17 cellular contexts compared by ENCODE assay signal in genomic region chr15:32873292-32874114, GRCh38.
DNase-seq lines count a peak whose midpoint lies in the region; FAIRE-seq and TF ChIP-seq lines count a peak whose summit lies in the region.
"Had no signal": no experiment of that assay in that cellular context is flagged by ENCODE, and none has a peak within 500 bp of the region (broad histone marks: within the 10 kb centered on the region; RNA-seq: fewer than 3 reads in every experiment).

No MANE protein-coding gene starts in this region.

- H2AFZ ChIP-seq in mammary epithelial cell (ENCODE audit: low read depth, low read length): no peak overlapping the region
- H2AFZ ChIP-seq: parathyroid adenoma had no signal

- no peaks in the 10 kb centered on the region for H3K27me3 Mint-ChIP-seq in MCF 10A (ENCODE audit: insufficient read depth, unreplicated experiment)
- H3K27me3 Mint-ChIP-seq in nephron (ENCODE audit: low read depth): peaks cover 17% of the 10 kb centered on the region
- H3K27me3 Mint-ChIP-seq in CD4-positive, alpha-beta memory T cell: peaks cover 0 to 2% of the 10 kb centered on the region in 2 donors
- H3K27me3 Mint-ChIP-seq: CD8-positive, alpha-beta memory T cell had no signal

- BruUV-seq in MCF 10A (replicated peaks; lab: Mats Ljungman, UMichigan) (no TSS peak), mammary epithelial cell (replicated peaks; lab: Mats Ljungman, UMichigan) (no TSS peak)

- H3K9me3 ChIP-seq in mammary epithelial cell (replicated peaks; ENCODE audit: insufficient read depth, low read length): no peaks in the 10 kb centered on the region
- H3K9me3 ChIP-seq in esophagus squamous epithelium: no peaks in the 10 kb centered on the region
- no peaks in the 10 kb centered on the region for H3K9me3 ChIP-seq in vagina
- no peaks in the 10 kb centered on the region for H3K9me3 ChIP-seq in small intestine (ENCODE audit: control insufficient read depth, low read depth)
- no peaks in the 10 kb centered on the region for H3K9me3 ChIP-seq in CD4-positive, alpha-beta memory T cell (ENCODE audit: control insufficient read depth in 1 of 2, low read length in 2 of 2)
- H3K9me3 ChIP-seq: thyroid gland had no signal

- no peak overlapping the region for H3K27ac Mint-ChIP-seq in MCF 10A (ENCODE audit: low read depth, unreplicated experiment)
- H3K27ac Mint-ChIP-seq in nephron: peak overlapping the region in 2 of 3 experiments; percentile 54 to 64
- H3K27ac Mint-ChIP-seq in CD4-positive, alpha-beta memory T cell: no peak overlapping the region
- H3K27ac Mint-ChIP-seq: activated CD4-positive, alpha-beta memory T cell treated with anti-CD3 and anti-CD28 coated beads, Interleukin-2, amount 10 ng/mL, durations not matched to agents 7 days and 5 days; activated T-helper 1 cell treated with anti-CD3 and anti-CD28 coated beads, Interleukin-12 subunit alpha, Interleukin-12 subunit beta, Interleukin-2, Interleukin-4 antibody, amounts not matched to agents 30 ng/mL and 10 ng/mL and 1 ng/mL, durations not matched to agents 14 hours and 24 hours and 36 hours; CD8-positive, alpha-beta memory T cell had no signal

- H3K79me2 ChIP-seq in mammary epithelial cell (ENCODE audit: insufficient read depth, low read length): no peaks in the 10 kb centered on the region
- H3K79me2 ChIP-seq: parathyroid adenoma had no signal

- H3K4me3 ChIP-seq in mammary epithelial cell (replicated peaks in 1 of 3; ENCODE audit: insufficient read depth in 1 of 3, low read depth in 2 of 3, low read length in 3 of 3) (no peak overlapping the region), esophagus squamous epithelium (no peak overlapping the region), vagina (no peak overlapping the region), small intestine (ENCODE audit: low read depth in 1 of 2, low read length in 2 of 2) (no peak overlapping the region)
- H3K4me3 ChIP-seq in CD4-positive, alpha-beta memory T cell (ENCODE audit: low read length in 2 of 2): no peak overlapping the region
- H3K4me3 ChIP-seq: thyroid gland had no signal

- no peak overlapping the region for H3K9ac ChIP-seq in mammary epithelial cell (ENCODE audit: insufficient read depth, low read length)
- H3K9ac ChIP-seq: parathyroid adenoma had no signal

- H3K36me3 ChIP-seq in mammary epithelial cell (ENCODE audit: insufficient read depth, low read length): no peaks in the 10 kb centered on the region
- H3K36me3 ChIP-seq in esophagus squamous epithelium: no peaks in the 10 kb centered on the region
- H3K36me3 ChIP-seq in vagina: no peaks in the 10 kb centered on the region
- no peaks in the 10 kb centered on the region for H3K36me3 ChIP-seq in small intestine (ENCODE audit: control insufficient read depth in 2 of 2, insufficient read depth in 2 of 2, low read length in 2 of 2)
- no peaks in the 10 kb centered on the region for H3K36me3 ChIP-seq in CD4-positive, alpha-beta memory T cell (ENCODE audit: insufficient read depth, low read length)
- H3K36me3 ChIP-seq: thyroid gland had no signal

- 97% methylated on average over 14 of the region's 15 CpGs for WGBS in mammary epithelial cell (ENCODE audit: low coverage, missing lambda C conversion rate)
- WGBS in esophagus squamous epithelium, 2 donors: 77 to 79% methylated on average over 15 of the region's 15 CpGs
- WGBS in small intestine, 3 donors: 79 to 87% (median 87%) methylated on average over 15 of the region's 15 CpGs

- H3K36me3 Mint-ChIP-seq in MCF 10A (ENCODE audit: insufficient read depth, unreplicated experiment) (no peaks in the 10 kb centered on the region), nephron (ENCODE audit: low read depth) (peaks cover 5% of the 10 kb centered on the region)
- no peaks in the 10 kb centered on the region for H3K36me3 Mint-ChIP-seq in CD4-positive, alpha-beta memory T cell

- no peak overlapping the region for H3K4me2 ChIP-seq in mammary epithelial cell (ENCODE audit: insufficient read depth, low read depth, low read length)

- POLR2A ChIA-PET in MCF 10A (lab: Yijun Ruan, JAX): no interaction called here
- POLR2A ChIA-PET in CD4-positive, alpha-beta memory T cell (lab: Charles Lee; ENCODE audit: partially characterized antibody): no interaction called here

- in situ Hi-C loops in mammary epithelial cell (cut with MboI; ENCODE audit: low sequenced_read_pairs in 2 of 2): no loop called here

- dilution Hi-C loops in mammary epithelial cell (cut with HindIII; ENCODE audit: low sequenced_read_pairs): no loop called here

- intact Hi-C loops in MCF 10A (cut with micrococcal nuclease): no loop called here
- intact Hi-C loops in mammary epithelial cell (cut with micrococcal nuclease): no loop called here
- intact Hi-C loops in esophagus squamous epithelium (cut with DNase I): no loop called here
- intact Hi-C loops in vagina (cut with DNase I): loop anchor here (10.0 kb wide), 3 partner anchors 81 to 199 kb away; no protein-coding TSS in a partner anchor
- intact Hi-C loops in CD4-positive, alpha-beta memory T cell (cut with micrococcal nuclease): no loop called here

- TF ChIP-seq POLR2A in esophagus squamous epithelium (IDR thresholded peaks at IDR 0.05) (no peak), vagina (IDR thresholded peaks at IDR 0.05) (no peak)

- H3K27me3 ChIP-seq in mammary epithelial cell (ENCODE audit: insufficient read depth, low read length) (no peaks in the 10 kb centered on the region), esophagus squamous epithelium (no peaks in the 10 kb centered on the region), vagina (no peaks in the 10 kb centered on the region), small intestine (ENCODE audit: control insufficient read depth in 2 of 2, insufficient read depth in 2 of 2, low read length in 2 of 2) (no peaks in the 10 kb centered on the region)
- no peaks in the 10 kb centered on the region for H3K27me3 ChIP-seq in CD4-positive, alpha-beta memory T cell (ENCODE audit: insufficient read depth, low read length)
- H3K27me3 ChIP-seq: thyroid gland had no signal

- H3K4me1 Mint-ChIP-seq in MCF 10A (ENCODE audit: insufficient read depth, unreplicated experiment) (peaks cover 7% of the 10 kb centered on the region), nephron (peaks cover 15% of the 10 kb centered on the region)
- H3K4me1 Mint-ChIP-seq in CD4-positive, alpha-beta memory T cell: peaks cover 0 to 4% (median 0%) of the 10 kb centered on the region in 4 donors
- H3K4me1 Mint-ChIP-seq: activated CD4-positive, alpha-beta memory T cell treated with anti-CD3 and anti-CD28 coated beads, Interleukin-2, amount 10 ng/mL, durations not matched to agents 7 days and 5 days; CD8-positive, alpha-beta memory T cell had no signal

- TF ChIP-seq CTCF in MCF 10A (IDR thresholded peaks at IDR 0.05; ENCODE audit: unreplicated experiment) (no peak), mammary epithelial cell (conservative IDR thresholded peaks at IDR 0.05 in 1 of 2, IDR thresholded peaks at IDR 0.05 in 1 of 2; ENCODE audit: extremely low read depth in 1 of 2, insufficient read depth in 1 of 2, low read depth in 1 of 2, low read length in 2 of 2) (no peak), esophagus squamous epithelium (IDR thresholded peaks at IDR 0.05) (no peak), nephron (IDR thresholded peaks at IDR 0.05; ENCODE audit: unreplicated experiment in 3 of 3) (no peak), vagina (IDR thresholded peaks at IDR 0.05) (no peak)

- no peaks in the 10 kb centered on the region for H4K20me1 ChIP-seq in mammary epithelial cell (ENCODE audit: insufficient read depth, low read length)

- DNase-seq in MCF 10A (ENCODE audit: unreplicated experiment) (peak; percentile 23), mammary epithelial cell (no peak), esophagus squamous epithelium (lab: John Stamatoyannopoulos, UW) (no peak), vagina (ENCODE audit: extremely low spot score in 2 of 2) (peak in 1 of 2 donors; percentile 94), small intestine (no peak), HUDEP-2 (lab: John Stamatoyannopoulos, UW; ENCODE audit: unreplicated experiment in 76 of 76) (no peak)
- DNase-seq in CD4-positive, alpha-beta memory T cell: no peak
- DNase-seq: 8988T; activated CD4-positive, alpha-beta memory T cell treated with anti-CD3 and anti-CD28 coated beads, Interleukin-2, amount 10 ng/mL, durations not matched to agents 7 days and 5 days; CD8-positive, alpha-beta memory T cell; GF-D8 had no signal

- no peak overlapping the region for H3K4me3 Mint-ChIP-seq in MCF 10A (ENCODE audit: unreplicated experiment)
- no peak overlapping the region for H3K4me3 Mint-ChIP-seq in nephron
- H3K4me3 Mint-ChIP-seq in CD4-positive, alpha-beta memory T cell: no peak overlapping the region
- H3K4me3 Mint-ChIP-seq: activated CD4-positive, alpha-beta memory T cell treated with anti-CD3 and anti-CD28 coated beads, Interleukin-2, amount 10 ng/mL, durations not matched to agents 7 days and 5 days; activated T-helper 1 cell treated with anti-CD3 and anti-CD28 coated beads, Interleukin-12 subunit alpha, Interleukin-12 subunit beta, Interleukin-2, Interleukin-4 antibody, amounts not matched to agents 30 ng/mL and 10 ng/mL and 1 ng/mL, durations not matched to agents 14 hours and 24 hours and 36 hours; CD8-positive, alpha-beta memory T cell had no signal

- no peak overlapping the region for H3K27ac ChIP-seq in mammary epithelial cell (ENCODE audit: insufficient read depth, low read depth, low read length)
- peak overlapping the region in 3 of 4 donors; percentile 72 to 88 (median 79) for H3K27ac ChIP-seq in esophagus squamous epithelium
- H3K27ac ChIP-seq in vagina: peak overlapping the region; percentile 51
- H3K27ac ChIP-seq in small intestine (ENCODE audit: low read depth in 1 of 2, low read length in 1 of 2): peak overlapping the region in 1 of 2 donors; percentile 41
- no peak overlapping the region for H3K27ac ChIP-seq in CD4-positive, alpha-beta memory T cell (ENCODE audit: low read depth, low read length)
- H3K27ac ChIP-seq: epithelial cell of prostate, parathyroid adenoma, thyroid gland had no signal

- no peaks in the 10 kb centered on the region for H3K4me1 ChIP-seq in mammary epithelial cell (ENCODE audit: insufficient read depth, low read length)
- H3K4me1 ChIP-seq in esophagus squamous epithelium: peaks cover 0 to 36% (median 0%) of the 10 kb centered on the region in 3 donors
- peaks cover 12% of the 10 kb centered on the region for H3K4me1 ChIP-seq in vagina
- H3K4me1 ChIP-seq in small intestine (ENCODE audit: control insufficient read depth in 2 of 2, insufficient read depth in 1 of 2, low read depth in 1 of 2, low read length in 1 of 2): no peaks in the 10 kb centered on the region
- no peaks in the 10 kb centered on the region for H3K4me1 ChIP-seq in CD4-positive, alpha-beta memory T cell (ENCODE audit: insufficient read depth, low read length)
- H3K4me1 ChIP-seq: parathyroid adenoma, thyroid gland had no signal

- CTCF ChIA-PET in MCF 10A (lab: Yijun Ruan, JAX) (interaction anchor here (2.6 kb wide), 1 partner anchor 28 kb away, joined by 8 read pairs; no protein-coding TSS in a partner anchor), mammary epithelial cell (lab: Charles Lee; ENCODE audit: low non-redundant PET) (no interaction called here)
- CTCF ChIA-PET in CD4-positive, alpha-beta memory T cell (lab: Charles Lee; ENCODE audit: partially characterized antibody): no interaction called here

- H3K9me3 Mint-ChIP-seq in MCF 10A (ENCODE audit: unreplicated experiment) (no peaks in the 10 kb centered on the region), nephron (no peaks in the 10 kb centered on the region)
- peaks cover 0 to 5% (median 0%) of the 10 kb centered on the region in 8 donors for H3K9me3 Mint-ChIP-seq in CD4-positive, alpha-beta memory T cell
- H3K9me3 Mint-ChIP-seq: activated CD4-positive, alpha-beta memory T cell treated with anti-CD3 and anti-CD28 coated beads, Interleukin-2, amount 10 ng/mL, durations not matched to agents 7 days and 5 days; activated T-helper 1 cell treated with anti-CD3 and anti-CD28 coated beads, Interleukin-12 subunit alpha, Interleukin-12 subunit beta, Interleukin-2, Interleukin-4 antibody, amounts not matched to agents 30 ng/mL and 10 ng/mL and 1 ng/mL, durations not matched to agents 14 hours and 24 hours and 36 hours; CD8-positive, alpha-beta memory T cell had no signal

- no peak for FAIRE-seq in small intestine (lab: Jason Lieb, UNC)
- FAIRE-seq: colon had no signal

Comparison
In these comparisons a context has a peak if more than half of its experiments do, and no peak if none do; other contexts are left out.
1. H3K27ac Mint-ChIP-seq: peak in nephron (2 of 3); none in MCF 10A (single experiment) and CD4-positive, alpha-beta memory T cell (0 of 7).
2. H3K27ac ChIP-seq: peak in esophagus squamous epithelium (3 of 4) and vagina (single experiment); none in mammary epithelial cell (single experiment) and CD4-positive, alpha-beta memory T cell (single experiment).